Comparison of ENCODE assay signal across 15 cellular contexts in genomic region chr20:57091748-57092111, GRCh38.
DNase-seq lines count a peak whose midpoint lies in the region; ATAC-seq, FAIRE-seq and TF ChIP-seq lines count a peak whose summit lies in the region.
"Had no signal": no experiment of that assay in that cellular context is flagged by ENCODE, and none has a peak within 500 bp of the region (broad histone marks: within the 10 kb centered on the region; RNA-seq: fewer than 3 reads in every experiment).

No MANE protein-coding gene starts in this region.

- H3K4me1 Mint-ChIP-seq in activated CD4-positive, alpha-beta T cell treated with anti-CD3 and anti-CD28 coated beads for 36 hours, result peaks cover 15% of the 10 kb centered on the region
- peaks cover 8% of the 10 kb centered on the region for H3K4me1 Mint-ChIP-seq in astrocyte (ENCODE audit: low read depth, unreplicated experiment)

- POLR2A ChIA-PET in activated CD4-positive, alpha-beta T cell treated with anti-CD3 and anti-CD28 coated beads for 36 hours (lab: Charles Lee), result no interaction called here

- intact Hi-C loops in activated CD4-positive, alpha-beta T cell treated with anti-CD3 and anti-CD28 coated beads for 36 hours (cut with DNase I, micrococcal nuclease), result loop anchor here (1.0 to 2.0 kb wide), 3 partner anchors 255 to 503 kb away; no protein-coding TSS in a partner anchor
- intact Hi-C loops in sciatic nerve (cut with DNase I), result loop anchor here (5.0 to 10.0 kb wide), 2 partner anchors 173 to 256 kb away; partner anchors contain the start of gene BMP7

- peaks cover 3% of the 10 kb centered on the region for H4K20me1 ChIP-seq in astrocyte (ENCODE audit: insufficient read depth, low read length)
- H4K20me1 ChIP-seq: BLaER1 had no signal

- H3K4me1 ChIP-seq in HUES6 (ENCODE audit: control insufficient read depth, insufficient read depth, low read length) (peaks cover 7% of the 10 kb centered on the region), astrocyte (ENCODE audit: insufficient read depth, low read length) (no peaks in the 10 kb centered on the region)
- H3K4me1 ChIP-seq: adrenal gland, thyroid gland had no signal

- no peak overlapping the region for H3K4me2 ChIP-seq in astrocyte (ENCODE audit: low read length)

- H3K27ac ChIP-seq in HUES6 (ENCODE audit: low read depth, low read length), result no peak overlapping the region
- H3K27ac ChIP-seq in astrocyte (ENCODE audit: low read depth, low read length), result no peak overlapping the region
- H3K27ac ChIP-seq: 22Rv1, adrenal gland, BLaER1, RWPE1, thyroid gland had no signal

- H3K4me3 ChIP-seq in HUES6 (ENCODE audit: low read depth, low read length) (peak overlapping the region; percentile 23; the same call in 1 of the 2 replicates), astrocyte (ENCODE audit: insufficient read depth, low read depth, low read length) (no peak overlapping the region)
- H3K4me3 ChIP-seq: adrenal gland, BLaER1, thyroid gland had no signal

- H2AFZ ChIP-seq in astrocyte (ENCODE audit: low read depth, low read length), result no peak overlapping the region

- H3K36me3 Mint-ChIP-seq in activated CD4-positive, alpha-beta T cell treated with anti-CD3 and anti-CD28 coated beads for 36 hours (ENCODE audit: low read depth), result no peaks in the 10 kb centered on the region
- no peaks in the 10 kb centered on the region for H3K36me3 Mint-ChIP-seq in astrocyte (ENCODE audit: low read depth, unreplicated experiment)

- peak; percentile 35 for ATAC-seq in activated CD4-positive, alpha-beta T cell treated with anti-CD3 and anti-CD28 coated beads for 36 hours
- ATAC-seq in sciatic nerve, result peak; percentile 5
- no peak for ATAC-seq in GM19324 (IDR thresholded peaks at IDR 0.05; ENCODE audit: low FRiP score, unreplicated experiment)

- no peak for TF ChIP-seq CTCF in astrocyte (IDR thresholded peaks at IDR 0.05; ENCODE audit: insufficient read depth, low read depth, low read length)

- no peak overlapping the region for H3K27ac Mint-ChIP-seq in activated CD4-positive, alpha-beta T cell treated with anti-CD3 and anti-CD28 coated beads for 36 hours
- no peak overlapping the region for H3K27ac Mint-ChIP-seq in astrocyte (ENCODE audit: unreplicated experiment)
- H3K27ac Mint-ChIP-seq: HFFc6 had no signal

- H3K9me3 ChIP-seq in HUES6 (ENCODE audit: control insufficient read depth, insufficient read depth, low read depth, low read length) (no peaks in the 10 kb centered on the region), astrocyte (ENCODE audit: insufficient read depth, low read depth, low read length) (peaks cover 5% of the 10 kb centered on the region)
- H3K9me3 ChIP-seq: adrenal gland, BLaER1, thyroid gland had no signal

- peaks cover 13% of the 10 kb centered on the region for H3K27me3 Mint-ChIP-seq in activated CD4-positive, alpha-beta T cell treated with anti-CD3 and anti-CD28 coated beads for 36 hours
- peaks cover 46% of the 10 kb centered on the region for H3K27me3 Mint-ChIP-seq in astrocyte (ENCODE audit: low read depth, unreplicated experiment)

- H3K36me3 ChIP-seq in HUES6 (ENCODE audit: control insufficient read depth, insufficient read depth, low read length), result no peaks in the 10 kb centered on the region
- H3K36me3 ChIP-seq in astrocyte (ENCODE audit: insufficient read depth, low read length), result no peaks in the 10 kb centered on the region
- H3K36me3 ChIP-seq: adrenal gland, BLaER1, thyroid gland had no signal

- no peaks in the 10 kb centered on the region for H3K79me2 ChIP-seq in astrocyte (ENCODE audit: insufficient read depth, low read length)

- FAIRE-seq in astrocyte (lab: Jason Lieb, UNC), result no peak
- no peak for FAIRE-seq in GM19239 (lab: Jason Lieb, UNC)
- FAIRE-seq: GM18507 had no signal

- H3K27me3 ChIP-seq in HUES6 (ENCODE audit: control insufficient read depth, insufficient read depth, low read length) (peaks cover 13% of the 10 kb centered on the region), astrocyte (ENCODE audit: insufficient read depth, low read length) (peaks cover 16% of the 10 kb centered on the region)
- H3K27me3 ChIP-seq: BLaER1, thyroid gland had no signal

- H3K4me3 Mint-ChIP-seq in activated CD4-positive, alpha-beta T cell treated with anti-CD3 and anti-CD28 coated beads for 36 hours, result no peak overlapping the region
- H3K4me3 Mint-ChIP-seq in astrocyte (ENCODE audit: unreplicated experiment), result peak overlapping the region; percentile 23
- H3K4me3 Mint-ChIP-seq: HFFc6 had no signal

- CTCF ChIA-PET in activated CD4-positive, alpha-beta T cell treated with anti-CD3 and anti-CD28 coated beads for 36 hours (lab: Charles Lee), result interaction anchor here (1.0 to 1.7 kb wide), 5 partner anchors 241 to 268 kb away, joined by 3 to 14 read pairs (median 3); no protein-coding TSS in a partner anchor

- H3K9ac ChIP-seq in HUES6 (ENCODE audit: low read length) (no peak overlapping the region), astrocyte (ENCODE audit: low read length) (no peak overlapping the region)
- H3K9ac ChIP-seq: BLaER1 had no signal

- DNase-seq in activated CD4-positive, alpha-beta T cell treated with anti-CD3 and anti-CD28 coated beads for 36 hours, result peak; percentile 25
- no peak for DNase-seq in activated CD4-positive, alpha-beta T cell treated with anti-CD3 and anti-CD28 coated beads, Interleukin-2, amount 50 U/mL, for 1 hour
- DNase-seq in astrocyte (ENCODE audit: low read depth) (no peak), sciatic nerve (ENCODE audit: low spot score) (no peak), GM19239 (ENCODE audit: insufficient read length, low spot score) (no peak), cerebellar nuclear complex (lab: John Stamatoyannopoulos, UW) (no peak)
- DNase-seq: HFFc6 had no signal

- H3K9me3 Mint-ChIP-seq in activated CD4-positive, alpha-beta T cell treated with anti-CD3 and anti-CD28 coated beads for 36 hours (ENCODE audit: low read depth), result no peaks in the 10 kb centered on the region
- peaks cover 2% of the 10 kb centered on the region for H3K9me3 Mint-ChIP-seq in astrocyte (ENCODE audit: unreplicated experiment)
- H3K9me3 Mint-ChIP-seq: HFFc6 had no signal
